17 cellular contexts compared by ENCODE assay signal in genomic region chr5:160363661-160364060, GRCh38. TPM values are rescaled to one million over a fixed set of nuclear protein-coding genes. Genes with fewer than 3 reads are reported as not detected.
DNase-seq lines count a peak whose midpoint lies in the region; ATAC-seq, FAIRE-seq and TF ChIP-seq lines count a peak whose summit lies in the region.
"Had no signal": no experiment of that assay in that cellular context is flagged by ENCODE, and none has a peak within 500 bp of the region (broad histone marks: within the 10 kb centered on the region; RNA-seq: fewer than 3 reads in every experiment).

No MANE protein-coding gene starts in this region.

- peaks cover 4% of the 10 kb centered on the region for H3K4me1 Mint-ChIP-seq in endothelial cell (ENCODE audit: unreplicated experiment)

- no peak for FAIRE-seq in HepG2 (lab: Jason Lieb, UNC)
- FAIRE-seq: G401.6 had no signal

- no peaks in the 10 kb centered on the region for H3K9me3 Mint-ChIP-seq in endothelial cell (ENCODE audit: unreplicated experiment)

- CTCF ChIA-PET in HepG2 (lab: Yijun Ruan, JAX; ENCODE audit: low intra/inter-chr PET ratio, low total read pairs): no interaction called here

- H3K9me3 ChIP-seq in HepG2 (ENCODE audit: low read length) (no peaks in the 10 kb centered on the region), right lobe of liver (no peaks in the 10 kb centered on the region)

- no peaks in the 10 kb centered on the region for H3K36me3 Mint-ChIP-seq in endothelial cell (ENCODE audit: low read depth, unreplicated experiment)

- POLR2A ChIA-PET in HepG2 (lab: Yijun Ruan, JAX): no interaction called here

- no peak overlapping the region for H3K4me3 Mint-ChIP-seq in endothelial cell (ENCODE audit: unreplicated experiment)

- H3K27ac ChIP-seq in HepG2 (ENCODE audit: extremely low read length, insufficient read depth, low read length): no peak overlapping the region
- no peak overlapping the region for H3K27ac ChIP-seq in right lobe of liver
- H3K27ac ChIP-seq: foreskin keratinocyte, VCaP had no signal

- in situ Hi-C loops in HepG2 (cut with HindIII; ENCODE audit: extremely low pct_ligation_motif_present, low pct_unique_long_range_greater_than_20kb): no loop called here

- no peaks in the 10 kb centered on the region for H3K79me2 ChIP-seq in HepG2 (ENCODE audit: insufficient read depth, low read length)

- intact Hi-C loops in HepG2 (cut with micrococcal nuclease; ENCODE audit: unreplicated experiment): no loop called here
- intact Hi-C loops in right lobe of liver (cut with DNase I): no loop called here
- intact Hi-C loops in left ventricle myocardium superior (cut with micrococcal nuclease): no loop called here
- intact Hi-C loops in sciatic nerve (cut with DNase I): no loop called here

- no peak for TF ChIP-seq POLR2A in HepG2 (IDR thresholded peaks at IDR 0.05; ENCODE audit: insufficient read depth in 1 of 2, low read depth in 2 of 2, low read length in 2 of 2)
- no peak for TF ChIP-seq POLR2A in right lobe of liver (IDR thresholded peaks at IDR 0.05)

- H3K27me3 Mint-ChIP-seq in endothelial cell (ENCODE audit: unreplicated experiment): no peaks in the 10 kb centered on the region

- no peak for TF ChIP-seq EP300 in HepG2 (IDR thresholded peaks at IDR 0.05; ENCODE audit: low read depth in 2 of 2, low read length in 2 of 2)
- no peak for TF ChIP-seq EP300 in HepG2 (CRISPR knock-in tag; IDR thresholded peaks at IDR 0.05; ENCODE audit: borderline replicate concordance)

- no peak for TF ChIP-seq CTCF in HepG2 (CRISPR knock-in tag; IDR thresholded peaks at IDR 0.05)
- no peak for TF ChIP-seq CTCF in right lobe of liver (IDR thresholded peaks at IDR 0.05)
- no peak for TF ChIP-seq CTCF in endothelial cell (IDR thresholded peaks at IDR 0.05; ENCODE audit: unreplicated experiment)

- no peak overlapping the region for H3K4me2 ChIP-seq in HepG2 (ENCODE audit: low read depth, low read length)

- WGBS in HepG2 (ENCODE audit: low lambda C conversion rate): 45% methylated on average over 8 of the region's 9 CpGs
- 62% methylated on average over 5 of the region's 9 CpGs for WGBS in right lobe of liver (ENCODE audit: insufficient coverage, low coverage, low lambda C conversion rate, missing lambda C conversion rate)

- no peaks in the 10 kb centered on the region for H3K36me3 ChIP-seq in HepG2 (replicated peaks in 1 of 2; ENCODE audit: control insufficient read depth in 1 of 2, insufficient read depth in 2 of 2, low read length in 2 of 2)
- H3K36me3 ChIP-seq in right lobe of liver: no peaks in the 10 kb centered on the region

- ATAC-seq in HepG2: no peak
- ATAC-seq in right lobe of liver: no peak
- peak; percentile 19 for ATAC-seq in left ventricle myocardium superior
- peak; percentile 33 for ATAC-seq in sciatic nerve
- no peak for ATAC-seq in GM18907 (IDR thresholded peaks at IDR 0.05; ENCODE audit: unreplicated experiment)
- ATAC-seq: foreskin keratinocyte had no signal

- H3K4me1 ChIP-seq in HepG2 (ENCODE audit: insufficient read depth, low read length) (no peaks in the 10 kb centered on the region), right lobe of liver (no peaks in the 10 kb centered on the region)

- DNase-seq in HepG2 (ENCODE audit: low spot score) (no peak), right lobe of liver (no peak), left ventricle myocardium superior (no peak), sciatic nerve (ENCODE audit: low spot score) (no peak), endothelial cell (ENCODE audit: low spot score) (no peak), NCI-H345 treated with DMSO at 0.1 percent for 48 hours (lab: John Stamatoyannopoulos, UW; ENCODE audit: unreplicated experiment) (no peak)
- DNase-seq in activated effector memory CD4-positive, alpha-beta T cell treated with Interleukin-2 at 50 U/mL for 16 hours: no peak
- DNase-seq: activated effector memory CD4-positive, alpha-beta T cell treated with anti-CD3 and anti-CD28 coated beads, Interleukin-2, amount 50 U/mL, for 16 hours; aorta; effector CD4-positive, alpha-beta T cell; foreskin keratinocyte; NCI-H2171; stimulated activated CD4-positive, alpha-beta T cell treated with anti-CD3 and anti-CD28 coated beads, Interleukin-2, amount 100 ng/mL, for 48 hours had no signal

- H3K9ac ChIP-seq in HepG2 (ENCODE audit: insufficient read depth, low read depth, low read length): no peak overlapping the region

- no peak for TF ChIP-seq RAD21 in HepG2 (CRISPR knock-in tag; IDR thresholded peaks at IDR 0.05)

- no peak overlapping the region for H2AFZ ChIP-seq in HepG2 (ENCODE audit: low read length)

- no peak overlapping the region for H3K4me3 ChIP-seq in HepG2 (replicated peaks in 1 of 3; ENCODE audit: insufficient read depth in 1 of 3, low read depth in 2 of 3, low read length in 3 of 3)
- no peak overlapping the region for H3K4me3 ChIP-seq in right lobe of liver

- BruUV-seq in HepG2 (replicated peaks; lab: Mats Ljungman, UMichigan): no TSS peak

- peaks cover 0 to 6% of the 10 kb centered on the region in 2 experiments; a peak in 2 of 5 replicates for H3K27me3 ChIP-seq in HepG2 (ENCODE audit: control insufficient read depth in 1 of 2, insufficient read depth in 2 of 2, low read length in 2 of 2)
- H3K27me3 ChIP-seq in right lobe of liver: no peaks in the 10 kb centered on the region
- H3K27me3 ChIP-seq: foreskin keratinocyte had no signal

- no peak overlapping the region for H3K27ac Mint-ChIP-seq in endothelial cell (ENCODE audit: unreplicated experiment)

- H4K20me1 ChIP-seq in HepG2 (ENCODE audit: insufficient read depth, low read length): no peaks in the 10 kb centered on the region

RNA-seq across cellular contexts. Expression of gene C1QTNF2, which starts 6.8 kb away (rescaled TPM):
- not detected in 2 replicates for total RNA-seq in HepG2 (2016; rRNA removed; fragmentation: Illumina TruSeq; extraction: Trizol)
- not detected in 2 replicates for total RNA-seq in HepG2 (2016; cell fraction: cytosol; rRNA removed; fragmentation: Illumina TruSeq; extraction: Trizol; ENCODE audit: low read depth)
- total RNA-seq in HepG2 (2016; cell fraction: insoluble cytoplasmic fraction; rRNA removed; fragmentation: Illumina TruSeq; extraction: Trizol): not detected in 2 replicates
- total RNA-seq in HepG2 (2016; cell fraction: membrane; rRNA removed; fragmentation: Illumina TruSeq; extraction: Trizol): not detected in 2 replicates
- not detected in 2 replicates for total RNA-seq in HepG2 (2016; cell fraction: nucleus; rRNA removed; fragmentation: Illumina TruSeq; extraction: Trizol)
- not detected in 2 replicates for polyA plus RNA-seq in HepG2 (2011; rRNA removed)
- not detected in 2 replicates for polyA plus RNA-seq in HepG2 (2011; cell fraction: cytosol; rRNA removed)
- polyA plus RNA-seq in HepG2 (2011; cell fraction: nucleus; rRNA removed): not detected in 2 replicates
- polyA plus RNA-seq in HepG2 (2012): not detected in 2 replicates
- not detected in 2 replicates for polyA plus RNA-seq in HepG2 (2016; cell fraction: cytosol; fragmentation: Illumina TruSeq; extraction: Trizol; ENCODE audit: low read depth)
- not detected in 2 replicates for polyA plus RNA-seq in HepG2 (2016; cell fraction: insoluble cytoplasmic fraction; fragmentation: Illumina TruSeq; extraction: Trizol; ENCODE audit: low read depth)
- not detected in 2 replicates for polyA plus RNA-seq in HepG2 (2016; cell fraction: membrane; fragmentation: Illumina TruSeq; extraction: Trizol; ENCODE audit: low read depth)
- not detected in 2 replicates for polyA plus RNA-seq in HepG2 (2016; cell fraction: nucleus; fragmentation: Illumina TruSeq; extraction: Trizol; ENCODE audit: insufficient read depth, low read depth)
- not detected in 2 replicates for polyA minus RNA-seq in HepG2 (2011; rRNA and poly(A)+ RNA removed; ENCODE audit: low replicate concordance)
- polyA minus RNA-seq in HepG2 (2011; cell fraction: cytosol; rRNA and poly(A)+ RNA removed): not detected in 2 replicates
- polyA minus RNA-seq in HepG2 (2011; cell fraction: nucleus; rRNA and poly(A)+ RNA removed): not detected in 2 replicates
- under 1 TPM in 4 of 6 experiments, not detected in 2; 0.11 to 0.30 (median 0.15) TPM for total RNA-seq in right lobe of liver
- 1.3 TPM for total RNA-seq in left ventricle myocardium superior
- 4.9 TPM for total RNA-seq in sciatic nerve
- total RNA-seq in endothelial cell (ENCODE audit: unreplicated experiment): not detected
- total RNA-seq: activated CD8-positive, alpha-beta memory T cell treated with anti-CD3 and anti-CD28 coated beads for 36 hours had no signal

RNA-seq across cellular contexts. Expression of gene FAM200C, which starts 36.2 kb away (rescaled TPM):
- 4.7 and 6.4 TPM in 2 replicates for total RNA-seq in HepG2 (2016; rRNA removed; fragmentation: Illumina TruSeq; extraction: Trizol)
- 1.4 and 1.5 TPM in 2 replicates for total RNA-seq in HepG2 (2016; cell fraction: cytosol; rRNA removed; fragmentation: Illumina TruSeq; extraction: Trizol; ENCODE audit: low read depth)
- total RNA-seq in HepG2 (2016; cell fraction: insoluble cytoplasmic fraction; rRNA removed; fragmentation: Illumina TruSeq; extraction: Trizol): 4.8 and 6.4 TPM in 2 replicates
- 2.7 and 2.8 TPM in 2 replicates for total RNA-seq in HepG2 (2016; cell fraction: membrane; rRNA removed; fragmentation: Illumina TruSeq; extraction: Trizol)
- 4.6 and 5.8 TPM in 2 replicates for total RNA-seq in HepG2 (2016; cell fraction: nucleus; rRNA removed; fragmentation: Illumina TruSeq; extraction: Trizol)
- polyA plus RNA-seq in HepG2 (2011; rRNA removed): 2.7 and 3.2 TPM in 2 replicates
- 1.2 and 1.5 TPM in 2 replicates for polyA plus RNA-seq in HepG2 (2011; cell fraction: cytosol; rRNA removed)
- 2.3 and 3.1 TPM in 2 replicates for polyA plus RNA-seq in HepG2 (2011; cell fraction: nucleus; rRNA removed)
- polyA plus RNA-seq in HepG2 (2012): 2.5 and 3.8 TPM in 2 replicates
- polyA plus RNA-seq in HepG2 (2016; cell fraction: cytosol; fragmentation: Illumina TruSeq; extraction: Trizol; ENCODE audit: low read depth): 0.40 and 0.49 TPM in 2 replicates
- polyA plus RNA-seq in HepG2 (2016; cell fraction: insoluble cytoplasmic fraction; fragmentation: Illumina TruSeq; extraction: Trizol; ENCODE audit: low read depth): 3.9 and 4.4 TPM in 2 replicates
- polyA plus RNA-seq in HepG2 (2016; cell fraction: membrane; fragmentation: Illumina TruSeq; extraction: Trizol; ENCODE audit: low read depth): 0.83 and 1.1 TPM in 2 replicates
- 6.4 and 6.6 TPM in 2 replicates for polyA plus RNA-seq in HepG2 (2016; cell fraction: nucleus; fragmentation: Illumina TruSeq; extraction: Trizol; ENCODE audit: insufficient read depth, low read depth)
- 2.0 and 3.0 TPM in 2 replicates for polyA minus RNA-seq in HepG2 (2011; rRNA and poly(A)+ RNA removed; ENCODE audit: low replicate concordance)
- polyA minus RNA-seq in HepG2 (2011; cell fraction: cytosol; rRNA and poly(A)+ RNA removed): 1.9 and 2.4 TPM in 2 replicates
- 8.4 and 11.1 TPM in 2 replicates for polyA minus RNA-seq in HepG2 (2011; cell fraction: nucleus; rRNA and poly(A)+ RNA removed)
- total RNA-seq in right lobe of liver: 1 to 10 TPM in 2 of 6 experiments, under 1 TPM in 4; 0.56 to 1.2 (median 0.95) TPM
- 4.3 TPM for total RNA-seq in left ventricle myocardium superior
- 10.8 TPM for total RNA-seq in sciatic nerve
- total RNA-seq in endothelial cell (ENCODE audit: unreplicated experiment): 3.2 TPM

RNA-seq across cellular contexts. Expression of gene CCNJL, which starts 51.3 kb away (rescaled TPM):
- total RNA-seq in HepG2 (2016; rRNA removed; fragmentation: Illumina TruSeq; extraction: Trizol): 1.1 and 1.6 TPM in 2 replicates
- total RNA-seq in HepG2 (2016; cell fraction: cytosol; rRNA removed; fragmentation: Illumina TruSeq; extraction: Trizol; ENCODE audit: low read depth): 0.44 and 0.51 TPM in 2 replicates
- total RNA-seq in HepG2 (2016; cell fraction: insoluble cytoplasmic fraction; rRNA removed; fragmentation: Illumina TruSeq; extraction: Trizol): 1.0 and 1.5 TPM in 2 replicates
- 1.6 and 1.8 TPM in 2 replicates for total RNA-seq in HepG2 (2016; cell fraction: membrane; rRNA removed; fragmentation: Illumina TruSeq; extraction: Trizol)
- 1.2 and 1.3 TPM in 2 replicates for total RNA-seq in HepG2 (2016; cell fraction: nucleus; rRNA removed; fragmentation: Illumina TruSeq; extraction: Trizol)
- polyA plus RNA-seq in HepG2 (2011; rRNA removed): 4.2 and 4.4 TPM in 2 replicates
- polyA plus RNA-seq in HepG2 (2011; cell fraction: cytosol; rRNA removed): 1.7 and 2.8 TPM in 2 replicates
- polyA plus RNA-seq in HepG2 (2011; cell fraction: nucleus; rRNA removed): 3.2 and 3.9 TPM in 2 replicates
- 2.1 and 3.0 TPM in 2 replicates for polyA plus RNA-seq in HepG2 (2012)
- 0.73 and 1.4 TPM in 2 replicates for polyA plus RNA-seq in HepG2 (2016; cell fraction: cytosol; fragmentation: Illumina TruSeq; extraction: Trizol; ENCODE audit: low read depth)
- 2.2 and 2.7 TPM in 2 replicates for polyA plus RNA-seq in HepG2 (2016; cell fraction: insoluble cytoplasmic fraction; fragmentation: Illumina TruSeq; extraction: Trizol; ENCODE audit: low read depth)
- 1.9 and 2.3 TPM in 2 replicates for polyA plus RNA-seq in HepG2 (2016; cell fraction: membrane; fragmentation: Illumina TruSeq; extraction: Trizol; ENCODE audit: low read depth)
- 2.6 and 2.7 TPM in 2 replicates for polyA plus RNA-seq in HepG2 (2016; cell fraction: nucleus; fragmentation: Illumina TruSeq; extraction: Trizol; ENCODE audit: insufficient read depth, low read depth)
- polyA minus RNA-seq in HepG2 (2011; rRNA and poly(A)+ RNA removed; ENCODE audit: low replicate concordance): 2.0 and 10.0 TPM in 2 replicates
- polyA minus RNA-seq in HepG2 (2011; cell fraction: cytosol; rRNA and poly(A)+ RNA removed): 1.9 and 2.3 TPM in 2 replicates
- polyA minus RNA-seq in HepG2 (2011; cell fraction: nucleus; rRNA and poly(A)+ RNA removed): 4.7 and 5.5 TPM in 2 replicates
- total RNA-seq in right lobe of liver: under 1 TPM; 0.19 to 0.79 (median 0.44) TPM
- total RNA-seq in left ventricle myocardium superior: 9.1 TPM
- total RNA-seq in sciatic nerve: 3.3 TPM
- total RNA-seq in endothelial cell (ENCODE audit: unreplicated experiment): 65.0 TPM

RNA-seq across cellular contexts. Expression of gene SLU7, which starts 55.2 kb away (rescaled TPM):
- total RNA-seq in HepG2 (2016; rRNA removed; fragmentation: Illumina TruSeq; extraction: Trizol) (39.2 and 52.6 TPM in 2 replicates), right lobe of liver (10 to 100 TPM; 11.6 to 19.4 (median 17.0) TPM), left ventricle myocardium superior (46.5 TPM), sciatic nerve (60.7 TPM), endothelial cell (ENCODE audit: unreplicated experiment) (53.1 TPM)
- total RNA-seq in HepG2 (2016; cell fraction: cytosol; rRNA removed; fragmentation: Illumina TruSeq; extraction: Trizol; ENCODE audit: low read depth): 5.4 and 6.3 TPM in 2 replicates
- total RNA-seq in HepG2 (2016; cell fraction: insoluble cytoplasmic fraction; rRNA removed; fragmentation: Illumina TruSeq; extraction: Trizol): 37.1 and 52.6 TPM in 2 replicates
- total RNA-seq in HepG2 (2016; cell fraction: membrane; rRNA removed; fragmentation: Illumina TruSeq; extraction: Trizol): 12.2 and 13.1 TPM in 2 replicates
- total RNA-seq in HepG2 (2016; cell fraction: nucleus; rRNA removed; fragmentation: Illumina TruSeq; extraction: Trizol): 23.3 and 25.9 TPM in 2 replicates
- 13.6 and 24.0 TPM in 2 replicates for polyA plus RNA-seq in HepG2 (2011; rRNA removed)
- polyA plus RNA-seq in HepG2 (2011; cell fraction: cytosol; rRNA removed): 10.5 and 14.8 TPM in 2 replicates
- 8.8 and 11.4 TPM in 2 replicates for polyA plus RNA-seq in HepG2 (2011; cell fraction: nucleus; rRNA removed)
- polyA plus RNA-seq in HepG2 (2012): 36.7 and 47.7 TPM in 2 replicates
- polyA plus RNA-seq in HepG2 (2016; cell fraction: cytosol; fragmentation: Illumina TruSeq; extraction: Trizol; ENCODE audit: low read depth): 3.8 and 3.9 TPM in 2 replicates
- 41.9 and 42.0 TPM in 2 replicates for polyA plus RNA-seq in HepG2 (2016; cell fraction: insoluble cytoplasmic fraction; fragmentation: Illumina TruSeq; extraction: Trizol; ENCODE audit: low read depth)
- polyA plus RNA-seq in HepG2 (2016; cell fraction: membrane; fragmentation: Illumina TruSeq; extraction: Trizol; ENCODE audit: low read depth): 4.5 and 5.5 TPM in 2 replicates
- polyA plus RNA-seq in HepG2 (2016; cell fraction: nucleus; fragmentation: Illumina TruSeq; extraction: Trizol; ENCODE audit: insufficient read depth, low read depth): 29.1 and 31.2 TPM in 2 replicates
- polyA minus RNA-seq in HepG2 (2011; rRNA and poly(A)+ RNA removed; ENCODE audit: low replicate concordance): 3.7 and 8.6 TPM in 2 replicates
- 7.6 and 13.9 TPM in 2 replicates for polyA minus RNA-seq in HepG2 (2011; cell fraction: cytosol; rRNA and poly(A)+ RNA removed)
- polyA minus RNA-seq in HepG2 (2011; cell fraction: nucleus; rRNA and poly(A)+ RNA removed): 25.4 and 32.6 TPM in 2 replicates

RNA-seq across cellular contexts. Expression of gene PTTG1, which starts 58.0 kb away (rescaled TPM):
- total RNA-seq in HepG2 (2016; rRNA removed; fragmentation: Illumina TruSeq; extraction: Trizol): 161 and 206 TPM in 2 replicates
- total RNA-seq in HepG2 (2016; cell fraction: cytosol; rRNA removed; fragmentation: Illumina TruSeq; extraction: Trizol; ENCODE audit: low read depth): 61.6 and 66.4 TPM in 2 replicates
- total RNA-seq in HepG2 (2016; cell fraction: insoluble cytoplasmic fraction; rRNA removed; fragmentation: Illumina TruSeq; extraction: Trizol): 157 and 223 TPM in 2 replicates
- 67.0 and 69.1 TPM in 2 replicates for total RNA-seq in HepG2 (2016; cell fraction: membrane; rRNA removed; fragmentation: Illumina TruSeq; extraction: Trizol)
- 66.0 and 73.6 TPM in 2 replicates for total RNA-seq in HepG2 (2016; cell fraction: nucleus; rRNA removed; fragmentation: Illumina TruSeq; extraction: Trizol)
- polyA plus RNA-seq in HepG2 (2011; rRNA removed): 53.0 and 102 TPM in 2 replicates
- 166 and 211 TPM in 2 replicates for polyA plus RNA-seq in HepG2 (2011; cell fraction: cytosol; rRNA removed)
- 50.7 and 64.1 TPM in 2 replicates for polyA plus RNA-seq in HepG2 (2011; cell fraction: nucleus; rRNA removed)
- polyA plus RNA-seq in HepG2 (2012): 42.2 and 101 TPM in 2 replicates
- 50.9 and 58.2 TPM in 2 replicates for polyA plus RNA-seq in HepG2 (2016; cell fraction: cytosol; fragmentation: Illumina TruSeq; extraction: Trizol; ENCODE audit: low read depth)
- polyA plus RNA-seq in HepG2 (2016; cell fraction: insoluble cytoplasmic fraction; fragmentation: Illumina TruSeq; extraction: Trizol; ENCODE audit: low read depth): 204 and 208 TPM in 2 replicates
- 60.1 and 60.7 TPM in 2 replicates for polyA plus RNA-seq in HepG2 (2016; cell fraction: membrane; fragmentation: Illumina TruSeq; extraction: Trizol; ENCODE audit: low read depth)
- polyA plus RNA-seq in HepG2 (2016; cell fraction: nucleus; fragmentation: Illumina TruSeq; extraction: Trizol; ENCODE audit: insufficient read depth, low read depth): 84.3 and 91.2 TPM in 2 replicates
- polyA minus RNA-seq in HepG2 (2011; rRNA and poly(A)+ RNA removed; ENCODE audit: low replicate concordance): 40.6 and 146 TPM in 2 replicates
- 17.1 and 33.2 TPM in 2 replicates for polyA minus RNA-seq in HepG2 (2011; cell fraction: cytosol; rRNA and poly(A)+ RNA removed)
- polyA minus RNA-seq in HepG2 (2011; cell fraction: nucleus; rRNA and poly(A)+ RNA removed): 21.5 and 33.3 TPM in 2 replicates
- total RNA-seq in right lobe of liver: 1 to 10 TPM in 3 of 6 experiments, under 1 TPM in 3; 0.51 to 5.9 (median 2.6) TPM
- 1.4 TPM for total RNA-seq in left ventricle myocardium superior
- total RNA-seq in sciatic nerve: 3.0 TPM
- total RNA-seq in endothelial cell (ENCODE audit: unreplicated experiment): 25.1 TPM

Comparison
In these comparisons a context has a peak if more than half of its experiments do, and no peak if none do; other contexts are left out.
1. ATAC-seq: peak in left ventricle myocardium superior (single experiment) and sciatic nerve (single experiment); none in HepG2 (single experiment), right lobe of liver (0 of 4) and GM18907 (single experiment).